ENCODE assay signal across 15 cellular contexts in genomic region chr14:68251766-68252100, GRCh38.
DNase-seq lines count a peak whose midpoint lies in the region; ATAC-seq, FAIRE-seq and TF ChIP-seq lines count a peak whose summit lies in the region.
"Had no signal": no experiment of that assay in that cellular context is flagged by ENCODE, and none has a peak within 500 bp of the region (broad histone marks: within the 10 kb centered on the region; RNA-seq: fewer than 3 reads in every experiment).

No MANE protein-coding gene starts in this region.

- no peaks in the 10 kb centered on the region for H3K9me3 Mint-ChIP-seq in H9
- H3K9me3 Mint-ChIP-seq: HFFc6 had no signal

- no peaks in the 10 kb centered on the region for H3K79me1 ChIP-seq in H9 (ENCODE audit: insufficient read depth, low read depth, low read length, poor library complexity, severe bottlenecking)

- H3K27me3 ChIP-seq in H9 (ENCODE audit: insufficient read depth, low read length) (no peaks in the 10 kb centered on the region), psoas muscle (ENCODE audit: insufficient read depth in 3 of 3, low read length in 2 of 3) (no peaks in the 10 kb centered on the region), upper lobe of right lung (no peaks in the 10 kb centered on the region)
- H3K27me3 ChIP-seq: BE2C had no signal

- no peak overlapping the region for H4K8ac ChIP-seq in H9 (replicated peaks; ENCODE audit: insufficient read length, low read depth, low read length)

- no peaks in the 10 kb centered on the region for H3K23me2 ChIP-seq in H9 (ENCODE audit: insufficient read length, low read depth, low read length, poor library complexity, severe bottlenecking)

- H3K27ac ChIP-seq in A549 (peak overlapping the region; percentile 95 to 97), H9 (ENCODE audit: insufficient read length, low read depth, low read length) (no peak overlapping the region), cingulate gyrus (ENCODE audit: low read depth, low read length) (peak overlapping the region; percentile 66), psoas muscle (peak overlapping the region; percentile 89), upper lobe of right lung (no peak overlapping the region)

- TF ChIP-seq CTCF in A549 (IDR thresholded peaks at IDR 0.05) (no peak), H9 (conservative IDR thresholded peaks at IDR 0.05) (no peak), psoas muscle (IDR thresholded peaks at IDR 0.05) (no peak), upper lobe of right lung (IDR thresholded peaks at IDR 0.05) (no peak)

- H3K4me3 ChIP-seq in A549 (no peak overlapping the region), psoas muscle (no peak overlapping the region), upper lobe of right lung (no peak overlapping the region)
- H3K4me3 ChIP-seq: skin epidermis had no signal

- no peaks in the 10 kb centered on the region for H3K36me3 Mint-ChIP-seq in H9 (ENCODE audit: insufficient read depth in 1 of 3, low read depth in 3 of 3)

- intact Hi-C loops in psoas muscle (cut with DNase I) = no loop called here
- intact Hi-C loops in upper lobe of right lung (cut with DNase I) = no loop called here

- no peak for TF ChIP-seq RAD21 in A549 (conservative IDR thresholded peaks at IDR 0.05 in 1 of 2, IDR thresholded peaks at IDR 0.05 in 1 of 2)

- H3K27ac Mint-ChIP-seq in H9 = peak overlapping the region in 2 of 3 experiments; percentile 2 to 5; a peak in 3 of 7 replicates

- no peak overlapping the region for H3K56ac ChIP-seq in H9 (ENCODE audit: insufficient read length, low read depth, low read length)

- no peaks in the 10 kb centered on the region for H3K36me3 ChIP-seq in psoas muscle (ENCODE audit: insufficient read depth in 1 of 2, low read depth in 1 of 2)
- H3K36me3 ChIP-seq in upper lobe of right lung = no peaks in the 10 kb centered on the region
- H3K36me3 ChIP-seq: BE2C had no signal

- no peak overlapping the region for H3K9ac ChIP-seq in H9 (ENCODE audit: extremely low read depth, insufficient read length, low read length)

- DNase-seq in A549 (ENCODE audit: low read depth in 1 of 2, low spot score in 1 of 2) (no peak), H9 (no peak), psoas muscle (no peak), NCI-H510A (lab: John Stamatoyannopoulos, UW) (no peak), NCI-H1436 (lab: John Stamatoyannopoulos, UW) (no peak), upper lobe of right lung (no peak)
- DNase-seq: activated CD4-positive, alpha-beta T cell treated with anti-CD3 and anti-CD28 coated beads, Interleukin-2, amount 50 U/mL, for 48 hours; activated effector memory CD4-positive, alpha-beta T cell treated with anti-CD3 and anti-CD28 coated beads, Interleukin-2, amount 50 U/mL, for 16 hours; BE2C; HFFc6; NCI-H187 treated with DMSO at 0.1 percent for 48 hours; SW 1271 had no signal

- no peaks in the 10 kb centered on the region for H4K20me1 ChIP-seq in H9 (ENCODE audit: control insufficient read depth, insufficient read depth, insufficient read length)

- H3K18ac ChIP-seq in H9 (ENCODE audit: insufficient read length, low read depth, low read length) = no peak overlapping the region

- WGBS in A549 (ENCODE audit: missing lambda C conversion rate) = 91% methylated on average over 1 of the region's 1 CpG
- WGBS in H9 (ENCODE audit: extremely low coverage, insufficient read length, low lambda C conversion rate) = no CpG with 5 or more reads among the region's 1 CpG
- WGBS in psoas muscle, 3 donors = 65 to 70% (median 68%) methylated on average over 1 of the region's 1 CpG

- no peak overlapping the region for H3K14ac ChIP-seq in H9 (ENCODE audit: insufficient read depth, low read length)

- H2AK5ac ChIP-seq in H9 (ENCODE audit: insufficient read length, low read length) = no peak overlapping the region

- H2AFZ ChIP-seq in H9 (ENCODE audit: low read length) = no peak overlapping the region

- H3K9me3 ChIP-seq in A549 (no peaks in the 10 kb centered on the region), H9 (ENCODE audit: control insufficient read depth, low read depth, low read length) (no peaks in the 10 kb centered on the region), psoas muscle (no peaks in the 10 kb centered on the region), upper lobe of right lung (no peaks in the 10 kb centered on the region)
- H3K9me3 ChIP-seq: BE2C had no signal

- no peak overlapping the region for H4K5ac ChIP-seq in H9 (ENCODE audit: insufficient read length, low read depth, low read length)

- CTCF ChIA-PET in A549 (lab: Yijun Ruan, JAX) = interaction anchor here (1.7 to 13.3 kb wide), 4 partner anchors 111 to 563 kb away, joined by 3 to 162 read pairs (median 64); partner anchors contain the start of gene ZFP36L1

- ATAC-seq in A549 (no peak), psoas muscle (no peak), GM19324 (IDR thresholded peaks at IDR 0.05; ENCODE audit: low FRiP score, unreplicated experiment) (no peak), upper lobe of right lung (no peak)

- peaks cover 82 to 86% of the 10 kb centered on the region in 2 experiments for H3K4me1 Mint-ChIP-seq in H9

- H2BK15ac ChIP-seq in H9 (ENCODE audit: low read depth, low read length) = no peak overlapping the region

- no peak for TF ChIP-seq EP300 in A549 (IDR thresholded peaks at IDR 0.05)

- H3K4me1 ChIP-seq in A549 (peaks cover 86% of the 10 kb centered on the region), H9 (ENCODE audit: insufficient read depth, low read length) (peaks cover 7% of the 10 kb centered on the region; the same call in 1 of the 2 replicates), psoas muscle (peaks cover 45% of the 10 kb centered on the region), upper lobe of right lung (peaks cover 56% of the 10 kb centered on the region)
- H3K4me1 ChIP-seq: BE2C had no signal

- H3K79me2 ChIP-seq in H9 (ENCODE audit: insufficient read depth, low read length) = no peaks in the 10 kb centered on the region

- no peak overlapping the region for H2BK5ac ChIP-seq in H9 (ENCODE audit: insufficient read length, low read length)

- TF ChIP-seq POLR2A in A549 (IDR thresholded peaks at IDR 0.05; ENCODE audit: low read length) = no peak

- no peak overlapping the region for H2BK120ac ChIP-seq in H9 (ENCODE audit: low read depth, low read length, poor library complexity, severe bottlenecking)

- H3T11ph ChIP-seq in H9 (ENCODE audit: low read length) = no peak overlapping the region

- no peak overlapping the region for H4K91ac ChIP-seq in H9 (ENCODE audit: insufficient read length, low read depth, low read length)

- H3K27me3 Mint-ChIP-seq in H9 (ENCODE audit: low read depth) = no peaks in the 10 kb centered on the region

- H3K4me2 ChIP-seq in A549 (peak overlapping the region; percentile 9; the same call in 1 of the 3 replicates), H9 (ENCODE audit: insufficient read depth, insufficient read length, low read length) (no peak overlapping the region)

- peak; percentile 81 for FAIRE-seq in A549 (lab: Jason Lieb, UNC)

- no peak overlapping the region for H3K4ac ChIP-seq in H9 (ENCODE audit: low read depth, low read length)

- POLR2A ChIA-PET in A549 (lab: Yijun Ruan, JAX) = interaction anchor here (9.6 kb wide), 1 partner anchor 537 kb away, joined by 142 read pairs; the partner anchor contains the start of gene ZFP36L1

- H3K4me3 Mint-ChIP-seq in H9 = no peak overlapping the region
- H3K4me3 Mint-ChIP-seq: HFFc6 had no signal

- no peak overlapping the region for H2BK20ac ChIP-seq in H9 (ENCODE audit: low read depth, low read length, poor library complexity, severe bottlenecking)

- H2BK12ac ChIP-seq in H9 (ENCODE audit: insufficient read length, low read depth, low read length) = no peak overlapping the region

- H3K23ac ChIP-seq in H9 (ENCODE audit: insufficient read length, low read depth, low read length) = no peak overlapping the region

TF ChIP-seq in A549, 52 proteins besides CTCF, POLR2A, EP300 and RAD21 (continues in another document):
- TF ChIP-seq EHF (CRISPR knock-in tag; IDR thresholded peaks at IDR 0.05) (no peak), SREBF2 (IDR thresholded peaks at IDR 0.05) (no peak), KDM1A (IDR thresholded peaks at IDR 0.05; ENCODE audit: low read depth) (no peak), CBX8 (IDR thresholded peaks at IDR 0.05) (no peak), ZC3H11A (IDR thresholded peaks at IDR 0.05) (no peak), FOSL2 (IDR thresholded peaks at IDR 0.05) (no peak), FOSL2 (CRISPR knock-in tag; IDR thresholded peaks at IDR 0.05) (no peak), JUNB (IDR thresholded peaks at IDR 0.05) (no peak), EHMT2 (IDR thresholded peaks at IDR 0.05; ENCODE audit: low read depth) (no peak), ESRRA (IDR thresholded peaks at IDR 0.05; ENCODE audit: borderline replicate concordance, low read length) (no peak), HEYL (CRISPR knock-in tag; IDR thresholded peaks at IDR 0.05) (no peak), ZSCAN20 (CRISPR knock-in tag; IDR thresholded peaks at IDR 0.05) (no peak), RARB (CRISPR knock-in tag; IDR thresholded peaks at IDR 0.05) (no peak), FOXS1 (CRISPR knock-in tag; IDR thresholded peaks at IDR 0.05) (no peak), MAFK (IDR thresholded peaks at IDR 0.05; ENCODE audit: partially characterized antibody) (no peak)
- TF ChIP-seq, protein P1, sequence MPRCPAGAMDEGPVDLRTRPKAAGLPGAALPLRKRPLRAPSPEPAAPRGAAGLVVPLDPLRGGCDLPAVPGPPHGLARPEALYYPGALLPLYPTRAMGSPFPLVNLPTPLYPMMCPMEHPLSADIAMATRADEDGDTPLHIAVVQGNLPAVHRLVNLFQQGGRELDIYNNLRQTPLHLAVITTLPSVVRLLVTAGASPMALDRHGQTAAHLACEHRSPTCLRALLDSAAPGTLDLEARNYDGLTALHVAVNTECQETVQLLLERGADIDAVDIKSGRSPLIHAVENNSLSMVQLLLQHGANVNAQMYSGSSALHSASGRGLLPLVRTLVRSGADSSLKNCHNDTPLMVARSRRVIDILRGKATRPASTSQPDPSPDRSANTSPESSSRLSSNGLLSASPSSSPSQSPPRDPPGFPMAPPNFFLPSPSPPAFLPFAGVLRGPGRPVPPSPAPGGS (IDR thresholded peaks at IDR 0.05) = no peak
- TF ChIP-seq, protein P2, sequence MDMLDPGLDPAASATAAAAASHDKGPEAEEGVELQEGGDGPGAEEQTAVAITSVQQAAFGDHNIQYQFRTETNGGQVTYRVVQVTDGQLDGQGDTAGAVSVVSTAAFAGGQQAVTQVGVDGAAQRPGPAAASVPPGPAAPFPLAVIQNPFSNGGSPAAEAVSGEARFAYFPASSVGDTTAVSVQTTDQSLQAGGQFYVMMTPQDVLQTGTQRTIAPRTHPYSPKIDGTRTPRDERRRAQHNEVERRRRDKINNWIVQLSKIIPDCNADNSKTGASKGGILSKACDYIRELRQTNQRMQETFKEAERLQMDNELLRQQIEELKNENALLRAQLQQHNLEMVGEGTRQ (IDR thresholded peaks at IDR 0.05) = no peak

Comparison
In these comparisons a context has a peak if more than half of its experiments do, and no peak if none do; other contexts are left out.
1. H3K27ac ChIP-seq: peak in A549 (2 of 2), cingulate gyrus (single experiment) and psoas muscle (single experiment); none in H9 (single experiment) and upper lobe of right lung (single experiment).